ENCODE assay signal across 24 cellular contexts in the genomic region with DNA sequence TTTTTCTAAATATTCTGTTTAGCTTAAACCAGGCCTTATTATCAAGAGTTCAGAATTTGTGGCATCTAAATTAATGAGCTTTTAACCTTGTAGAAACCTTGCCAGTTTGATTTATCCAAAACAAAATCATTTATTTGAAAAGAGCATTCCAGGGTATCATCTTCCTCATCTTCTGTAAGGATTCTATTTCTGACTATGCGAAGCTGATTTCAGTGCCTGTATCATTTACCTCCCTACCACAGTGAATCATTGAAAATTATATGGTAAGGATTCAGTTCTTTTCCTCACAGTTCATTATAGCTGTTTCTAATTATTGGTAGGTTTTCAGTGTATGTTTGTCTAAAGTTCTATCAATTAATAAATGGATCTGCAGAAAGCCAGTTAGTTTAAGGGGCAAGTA.
"Had no signal": no experiment of that assay in that cellular context is flagged by ENCODE, and none has a peak within 500 bp of the region (broad histone marks: within the 10 kb centered on the region; RNA-seq: fewer than 3 reads in every experiment).

No MANE protein-coding gene starts in this region.

- H3K9me3 Mint-ChIP-seq: activated CD4-positive, alpha-beta memory T cell treated with anti-CD3 and anti-CD28 coated beads for 36 hours; activated CD4-positive, alpha-beta T cell treated with anti-CD3 and anti-CD28 coated beads, Interleukin-2, amount 10 ng/mL, durations not matched to agents 24 days and 14 days; activated T-cell treated with anti-CD3 and anti-CD28 coated beads, Interleukin-2, amount 50 U/mL, for 24 hours; activated T-helper 17 cell treated with anti-CD3 and anti-CD28 coated beads, Interleukin-2, amount 50 U/mL, for 72 hours; natural killer cell; stimulated activated naive B cell treated with anti-CD40 and anti-IgM and Interleukin-4, amounts not matched to agents 10 μg/mL and 1 μg/mL and 100 μg/mL, for 72 hours had no signal

- H3K27me3 Mint-ChIP-seq: activated CD4-positive, alpha-beta memory T cell treated with anti-CD3 and anti-CD28 coated beads for 36 hours; activated CD4-positive, alpha-beta T cell treated with anti-CD3 and anti-CD28 coated beads, Interleukin-2, amount 10 ng/mL, durations not matched to agents 24 days and 14 days; activated T-cell treated with anti-CD3 and anti-CD28 coated beads, Interleukin-2, amount 50 U/mL, for 24 hours; activated T-helper 17 cell treated with anti-CD3 and anti-CD28 coated beads, Interleukin-2, amount 50 U/mL, for 72 hours; stimulated activated naive B cell treated with anti-CD40 and anti-IgM and Interleukin-4, amounts not matched to agents 10 μg/mL and 1 μg/mL and 100 μg/mL, for 72 hours; T-helper 17 cell had no signal

- H3K27ac Mint-ChIP-seq: activated CD4-positive, alpha-beta memory T cell treated with anti-CD3 and anti-CD28 coated beads for 36 hours; activated CD4-positive, alpha-beta T cell treated with anti-CD3 and anti-CD28 coated beads, Interleukin-2, amount 10 ng/mL, durations not matched to agents 24 days and 14 days; activated T-helper 17 cell treated with anti-CD3 and anti-CD28 coated beads, Interleukin-2, amount 50 U/mL, for 72 hours; natural killer cell; stimulated activated naive B cell treated with anti-CD40 and anti-IgM and Interleukin-4, amounts not matched to agents 10 μg/mL and 1 μg/mL and 100 μg/mL, for 72 hours; T-helper 17 cell had no signal

- H3K4me1 ChIP-seq: heart right ventricle, left lung, lower lobe of right lung, right lobe of liver, stomach had no signal

- H3K4me1 Mint-ChIP-seq: natural killer cell had no signal

- H3K9me3 ChIP-seq: heart right ventricle, left lung, lower lobe of right lung, right lobe of liver, stomach, tibial nerve had no signal

- ATAC-seq: activated T-helper 17 cell treated with anti-CD3 and anti-CD28 coated beads, Interleukin-2, amount 50 U/mL, for 72 hours; heart right ventricle; lower lobe of right lung; natural killer cell; right lobe of liver; stimulated activated naive B cell treated with anti-CD40 and anti-IgM and Interleukin-4, amounts not matched to agents 10 μg/mL and 1 μg/mL and 100 μg/mL, for 72 hours; T-helper 17 cell had no signal

- H3K27ac ChIP-seq: heart right ventricle, left lung, lower lobe of right lung, right lobe of liver, stomach had no signal

- H3K27me3 ChIP-seq: heart right ventricle, left lung, right lobe of liver, stomach, tibial nerve had no signal

- DNase-seq: activated CD4-positive, alpha-beta memory T cell treated with anti-CD3 and anti-CD28 coated beads for 36 hours; activated CD4-positive, alpha-beta T cell treated with anti-CD3 and anti-CD28 coated beads, Interleukin-2, amount 10 ng/mL, durations not matched to agents 24 days and 14 days; activated CD4-positive, CD25-positive, alpha-beta regulatory T cell treated with anti-CD3 and anti-CD28 coated beads, Interleukin-2, amount 50 U/mL, for 72 hours; activated CD8-positive, alpha-beta memory T cell treated with anti-CD3 and anti-CD28 coated beads, Interleukin-2, amount 50 U/mL, for 4 hours; activated gamma-delta T cell treated with Interleukin-2 at 50 U/mL for 16 hours; activated naive CD4-positive, alpha-beta T cell treated with anti-CD3 and anti-CD28 coated beads, Interleukin-2, amount 50 U/mL, for 16 hours; activated T-cell treated with anti-CD3 and anti-CD28 coated beads, Interleukin-2, amount 50 U/mL, for 24 hours; amygdala; cerebellar nuclear complex; cortex of kidney; foreskin melanocyte; heart right ventricle; kidney glomerular epithelial cell; left lung; lower lobe of right lung; natural killer cell; right lobe of liver; small intestine; stimulated activated CD4-positive, alpha-beta T cell treated with anti-CD3 and anti-CD28 coated beads, Interleukin-2, amount 100 ng/mL, for 24 hours; stimulated activated naive B cell treated with anti-CD40 and anti-IgM and Interleukin-4, amounts not matched to agents 10 μg/mL and 1 μg/mL and 100 μg/mL, for 72 hours; stomach; T-helper 17 cell had no signal

- H3K4me3 Mint-ChIP-seq: activated CD4-positive, alpha-beta memory T cell treated with anti-CD3 and anti-CD28 coated beads for 36 hours; activated CD4-positive, alpha-beta T cell treated with anti-CD3 and anti-CD28 coated beads, Interleukin-2, amount 10 ng/mL, durations not matched to agents 24 days and 14 days; activated T-cell treated with anti-CD3 and anti-CD28 coated beads, Interleukin-2, amount 50 U/mL, for 24 hours; activated T-helper 17 cell treated with anti-CD3 and anti-CD28 coated beads, Interleukin-2, amount 50 U/mL, for 72 hours; natural killer cell; stimulated activated naive B cell treated with anti-CD40 and anti-IgM and Interleukin-4, amounts not matched to agents 10 μg/mL and 1 μg/mL and 100 μg/mL, for 72 hours; T-helper 17 cell had no signal

- H3K4me3 ChIP-seq: heart right ventricle, left lung, lower lobe of right lung, right lobe of liver, stomach, tibial nerve had no signal
